1 cellular context compared by ENCODE assay signal in genomic region chr1:28601696-28602095, GRCh38.
A peak's percentile ranks its signal among the peaks of the same experiment; 100 is the strongest.
TF ChIP-seq lines count a peak whose summit lies in the region.

No MANE protein-coding gene starts in this region.

TF ChIP-seq in endothelial cell of umbilical vein, 7 proteins besides CTCF, POLR2A, EP300 and RAD21:
- peak; percentile 56 for TF ChIP-seq JUN (IDR thresholded peaks at IDR 0.05; ENCODE audit: borderline replicate concordance, insufficient read depth, insufficient read length, low read depth)
- TF ChIP-seq FOS (IDR thresholded peaks at IDR 0.05; ENCODE audit: borderline replicate concordance, insufficient read depth, low read length) = peak; percentile 60
- no peak for TF ChIP-seq MYC (IDR thresholded peaks at IDR 0.05; ENCODE audit: low read depth, low read length)
